8 cellular contexts compared by ENCODE assay signal in the genomic region with DNA sequence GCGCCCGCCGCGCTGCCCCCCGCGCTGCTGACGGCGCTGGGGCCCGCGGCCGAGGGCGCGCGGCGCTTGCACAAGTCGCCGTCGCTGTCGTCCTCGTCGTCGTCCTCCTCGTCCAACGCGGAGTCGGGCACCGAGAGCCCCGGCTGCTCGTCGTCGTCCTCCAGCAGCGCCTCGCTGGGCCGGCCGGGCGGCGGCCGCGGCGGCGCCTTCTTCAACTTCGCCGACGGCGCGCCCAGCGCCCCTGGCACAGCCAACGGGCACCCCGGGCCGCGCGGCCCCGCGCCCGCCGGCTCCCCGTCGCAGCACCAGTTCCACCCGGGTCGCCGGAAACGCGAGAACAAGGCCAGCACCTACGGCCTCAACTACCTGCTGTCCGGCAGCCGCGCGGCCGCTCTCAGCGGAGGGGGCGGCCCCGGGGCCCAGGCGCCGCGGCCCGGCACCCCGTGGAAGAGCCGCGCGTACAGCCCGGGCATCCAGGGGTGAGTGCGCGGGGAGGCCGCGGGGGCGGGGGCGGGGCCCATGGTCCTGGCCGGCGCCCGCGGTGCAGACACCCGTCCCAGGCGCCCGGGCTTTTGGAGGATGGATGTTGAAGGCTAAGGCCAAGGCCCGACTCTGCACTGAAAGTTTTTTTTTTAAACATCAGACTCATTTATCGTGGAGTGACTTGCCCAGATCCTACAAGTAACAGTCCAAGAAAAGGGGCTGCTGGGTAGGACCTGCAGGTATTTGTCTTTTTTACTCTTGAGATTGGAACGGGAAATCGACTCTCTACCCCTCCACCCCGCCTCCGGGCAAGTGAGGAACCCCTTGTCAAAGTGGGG. TPM values are rescaled to one million over a fixed set of nuclear protein-coding genes. Genes with fewer than 3 reads are reported as not detected.
DNase-seq lines count a peak whose midpoint lies in the region; ATAC-seq and TF ChIP-seq lines count a peak whose summit lies in the region.

No MANE protein-coding gene starts in this region.

- H3K27me3 Mint-ChIP-seq in Calu3 (ENCODE audit: unreplicated experiment), result no peaks in the 10 kb centered on the region

- H3K79me2 ChIP-seq in KMS-11 (ENCODE audit: insufficient read depth, low read depth), result peaks cover 50% of the 10 kb centered on the region

- H3K4me3 ChIP-seq in KMS-11 (IDR thresholded peaks at IDR 0.05; ENCODE audit: insufficient read depth, low read depth, low read length) (no peak overlapping the region), skeletal muscle cell (ENCODE audit: low read depth, low read length) (peak overlapping the region; percentile 59)

- H3K4me3 Mint-ChIP-seq in Calu3 (ENCODE audit: low read depth, unreplicated experiment), result peak overlapping the region; percentile 78

- no peak overlapping the region for H2AFZ ChIP-seq in KMS-11 (ENCODE audit: low read depth)

- peak overlapping the region; percentile 41; the same call in 1 of the 2 replicates for H3K9ac ChIP-seq in KMS-11

- H3K4me1 Mint-ChIP-seq in Calu3 (ENCODE audit: low read depth, unreplicated experiment), result peaks cover 47% of the 10 kb centered on the region

- TF ChIP-seq CTCF in Calu3 (IDR thresholded peaks at IDR 0.05; ENCODE audit: unreplicated experiment) (no peak), KMS-11 (conservative IDR thresholded peaks at IDR 0.05; ENCODE audit: low read depth, low read length) (no peak)

- peaks cover 35% of the 10 kb centered on the region for H3K36me3 Mint-ChIP-seq in Calu3 (ENCODE audit: insufficient read depth, unreplicated experiment)

- H3K27ac ChIP-seq in KMS-11, result peak overlapping the region; percentile 10; the same call in 1 of the 2 replicates

- H3K27me3 ChIP-seq in KMS-11 (ENCODE audit: insufficient read depth, low read depth), result no peaks in the 10 kb centered on the region

- intact Hi-C loops in Calu3 (cut with micrococcal nuclease; ENCODE audit: unreplicated experiment) (no loop called here), left cardiac atrium (cut with DNase I) (loop anchor here in 1 of 2 donors (5.0 kb wide), 1 partner anchor 82 kb away; a partner anchor contains a TSS)

- H3K27ac Mint-ChIP-seq in Calu3 (ENCODE audit: unreplicated experiment), result no peak overlapping the region

- peak overlapping the region; percentile 80 for H3K4me2 ChIP-seq in KMS-11

- ATAC-seq in left cardiac atrium (peak in 1 of 2 donors; percentile 3), GM19395 (IDR thresholded peaks at IDR 0.05; ENCODE audit: unreplicated experiment) (no peak), HG03159 (IDR thresholded peaks at IDR 0.05; ENCODE audit: unreplicated experiment) (no peak)

- H3K4me1 ChIP-seq in KMS-11 (ENCODE audit: low read depth, poor library complexity, severe bottlenecking), result peaks cover 50% of the 10 kb centered on the region

- DNase-seq in Calu3 (peak; percentile 37), left cardiac atrium (peak; percentile 55), skeletal muscle cell (ENCODE audit: low read depth) (no peak), NCI-H524 treated with DMSO at 0.1 percent for 48 hours (lab: John Stamatoyannopoulos, UW) (no peak)
- DNase-seq in activated effector memory CD4-positive, alpha-beta T cell treated with Interleukin-2 at 50 U/mL for 16 hours, result peak; percentile 22

- H3K36me3 ChIP-seq in KMS-11 (ENCODE audit: insufficient read depth), result no peaks in the 10 kb centered on the region

- CTCF ChIA-PET in Calu3 (lab: Charles Lee), result no interaction called here

- H4K20me1 ChIP-seq in KMS-11 (ENCODE audit: insufficient read depth), result peaks cover 24% of the 10 kb centered on the region

- BruUV-seq in Calu3 (replicated peaks; lab: Mats Ljungman, UMichigan), result no TSS peak

- no peaks in the 10 kb centered on the region for H3K9me3 Mint-ChIP-seq in Calu3 (ENCODE audit: low read depth, unreplicated experiment)

RNA-seq across cellular contexts. Expression of a gene that starts 1.2 kb away (rescaled TPM):
- total RNA-seq in Calu3 (2022) (34.4 and 39.9 TPM in 2 replicates), left cardiac atrium (10 to 100 TPM; 12.1 to 14.8 TPM)

Comparison
In these comparisons a context has a peak if more than half of its experiments do, and no peak if none do; other contexts are left out.
1. DNase-seq: peak in Calu3 (single experiment), activated effector memory CD4-positive, alpha-beta T cell treated with Interleukin-2 at 50 U/mL for 16 hours (single experiment) and left cardiac atrium (single experiment); none in skeletal muscle cell (single experiment) and NCI-H524 treated with DMSO at 0.1 percent for 48 hours (single experiment).